ENCODE assay signal across 8 cellular contexts in genomic region chr17:19031729-19032128, GRCh38. TPM values are rescaled to one million over a fixed set of nuclear protein-coding genes. Genes with fewer than 3 reads are reported as not detected.
DNase-seq lines count a peak whose midpoint lies in the region; ATAC-seq and TF ChIP-seq lines count a peak whose summit lies in the region.
"Not testable (repeated sequence)": the region's sequence is repeated elsewhere in the genome, so short reads cannot be mapped to it uniquely, and the experiment has no call there.

No MANE protein-coding gene starts in this region.

- not testable (repeated sequence) for H3K36me3 Mint-ChIP-seq in Caco-2 (ENCODE audit: insufficient read depth, unreplicated experiment); chondrocyte (ENCODE audit: low read depth); stimulated activated effector memory CD8-positive, alpha-beta T cell treated with anti-CD3 and anti-CD28 coated beads, Interleukin-12 subunit alpha, Interleukin-12 subunit beta, amount 100 ng/mL, for 72 hours

- POLR2A ChIA-PET in Caco-2 (lab: Charles Lee), result not testable (repeated sequence)

- DNase-seq in Caco-2 (peak; percentile 89 to 93), Peyer's patch (peak in 2 of 3 donors; percentile 52 to 84), right cardiac atrium (peak; percentile 79 to 84 (median 84)), posterior cingulate gyrus (peak; percentile 33 to 94 (median 76))
- peak; percentile 62 for DNase-seq in activated T-cell treated with anti-CD3 and anti-CD28 coated beads, Interleukin-2, amount 50 U/mL, for 1 hour
- DNase-seq in chondrocyte (ENCODE audit: low spot score), result not testable (repeated sequence)
- peak in 1 of 2 donors; percentile 65 for DNase-seq in stimulated activated effector memory CD8-positive, alpha-beta T cell treated with anti-CD3 and anti-CD28 coated beads, Interleukin-12 subunit alpha, Interleukin-12 subunit beta, amount 100 ng/mL, for 72 hours (ENCODE audit: low spot score in 2 of 2)

- H3K27me3 Mint-ChIP-seq in Caco-2 (ENCODE audit: insufficient read depth, unreplicated experiment); chondrocyte (ENCODE audit: low read depth): not testable (repeated sequence)

- not testable (repeated sequence) for TF ChIP-seq POLR2A in Peyer's patch (IDR thresholded peaks at IDR 0.05)

- not testable (repeated sequence) for H3K9me3 Mint-ChIP-seq in Caco-2 (ENCODE audit: unreplicated experiment); chondrocyte (ENCODE audit: low read depth); stimulated activated effector memory CD8-positive, alpha-beta T cell treated with anti-CD3 and anti-CD28 coated beads, Interleukin-12 subunit alpha, Interleukin-12 subunit beta, amount 100 ng/mL, for 72 hours

- ATAC-seq in GM21723 (IDR thresholded peaks at IDR 0.05; ENCODE audit: unreplicated experiment) (peak; percentile 37), right cardiac atrium (peak; percentile 80 to 86)
- ATAC-seq in stimulated activated effector memory CD8-positive, alpha-beta T cell treated with anti-CD3 and anti-CD28 coated beads, Interleukin-12 subunit alpha, Interleukin-12 subunit beta, amount 100 ng/mL, for 72 hours, result peak; percentile 76

- not testable (repeated sequence) for H3K4me1 ChIP-seq in Caco-2; Peyer's patch; right cardiac atrium (ENCODE audit: control insufficient read depth, insufficient read depth, low read length)

- TF ChIP-seq CTCF in Caco-2 (IDR thresholded peaks at IDR 0.05; ENCODE audit: insufficient read depth in 1 of 2, low read depth in 1 of 2, low read length in 1 of 2, severe bottlenecking in 1 of 2, unreplicated experiment in 1 of 2) (peak; percentile 50 to 57), Peyer's patch (IDR thresholded peaks at IDR 0.05) (peak in 1 of 6 experiments; percentile 32), chondrocyte (IDR thresholded peaks at IDR 0.05) (peak; percentile 67)

- H3K4me3 ChIP-seq in Caco-2 (ENCODE audit: low read depth, low read length); Peyer's patch; right cardiac atrium (ENCODE audit: low read length): not testable (repeated sequence)

- not testable (repeated sequence) for H3K36me3 ChIP-seq in Caco-2 (ENCODE audit: control insufficient read depth, insufficient read depth, low read length); Peyer's patch

- H3K27me3 ChIP-seq in Caco-2 (replicated peaks; ENCODE audit: control insufficient read depth, insufficient read depth, low read length); Peyer's patch; right cardiac atrium (ENCODE audit: control insufficient read depth, insufficient read depth): not testable (repeated sequence)

- not testable (repeated sequence) for H3K27ac ChIP-seq in Peyer's patch
- H3K27ac ChIP-seq in right cardiac atrium (ENCODE audit: low read length), result peak overlapping the region; percentile 78

- BruUV-seq in Caco-2 (replicated peaks; lab: Mats Ljungman, UMichigan), result not testable (repeated sequence)

- intact Hi-C loops in Caco-2 (cut with micrococcal nuclease; ENCODE audit: unreplicated experiment); right cardiac atrium (cut with DNase I); posterior cingulate gyrus (cut with DNase I): not testable (repeated sequence)

- WGBS in right cardiac atrium, result no CpG with 5 or more reads among the region's 4 CpGs

- H3K4me1 Mint-ChIP-seq in Caco-2 (ENCODE audit: low read depth, unreplicated experiment); chondrocyte (ENCODE audit: low read depth); stimulated activated effector memory CD8-positive, alpha-beta T cell treated with anti-CD3 and anti-CD28 coated beads, Interleukin-12 subunit alpha, Interleukin-12 subunit beta, amount 100 ng/mL, for 72 hours: not testable (repeated sequence)

- H3K4me3 Mint-ChIP-seq in Caco-2 (ENCODE audit: unreplicated experiment); chondrocyte (ENCODE audit: unreplicated experiment); stimulated activated effector memory CD8-positive, alpha-beta T cell treated with anti-CD3 and anti-CD28 coated beads, Interleukin-12 subunit alpha, Interleukin-12 subunit beta, amount 100 ng/mL, for 72 hours: not testable (repeated sequence)

- CTCF ChIA-PET in Caco-2 (lab: Charles Lee), result not testable (repeated sequence)

- not testable (repeated sequence) for H3K9me3 ChIP-seq in Caco-2; Peyer's patch; right cardiac atrium (ENCODE audit: control insufficient read depth, low read length)

- not testable (repeated sequence) for H3K27ac Mint-ChIP-seq in Caco-2 (ENCODE audit: unreplicated experiment); chondrocyte (ENCODE audit: unreplicated experiment); stimulated activated effector memory CD8-positive, alpha-beta T cell treated with anti-CD3 and anti-CD28 coated beads, Interleukin-12 subunit alpha, Interleukin-12 subunit beta, amount 100 ng/mL, for 72 hours

RNA-seq across cellular contexts. Expression of gene GRAP, which starts 15.0 kb away (rescaled TPM):
- total RNA-seq in Caco-2 (2022), result 0.50 TPM in 1 of 2 replicates, not detected in the other
- total RNA-seq in Peyer's patch, result 10 to 100 TPM in 1 of 4 donors, 1 to 10 TPM in 3; 3.0 to 85.0 (median 3.2) TPM
- 0.13 to 0.35 TPM in 2 of 3 replicates, not detected in the other for total RNA-seq in chondrocyte
- total RNA-seq in right cardiac atrium, result 1 to 10 TPM; 2.8 to 4.1 (median 3.6) TPM
- 2.3 TPM for polyA plus RNA-seq in right cardiac atrium

RNA-seq across cellular contexts. Expression of gene FAM83G, which starts 27.2 kb away (rescaled TPM):
- 24.3 and 28.1 TPM in 2 replicates for total RNA-seq in Caco-2 (2022)
- total RNA-seq in Peyer's patch, result 10 to 100 TPM in 3 of 4 donors, 1 to 10 TPM in 1; 9.9 to 48.4 (median 37.4) TPM
- total RNA-seq in chondrocyte, result 3.4 to 9.4 TPM (median 8.2 TPM) in 3 replicates
- total RNA-seq in right cardiac atrium, result 10 to 100 TPM; 27.7 to 40.2 (median 30.3) TPM
- polyA plus RNA-seq in right cardiac atrium, result 18.7 TPM
